10 cellular contexts compared by ENCODE assay signal in the genomic region with DNA sequence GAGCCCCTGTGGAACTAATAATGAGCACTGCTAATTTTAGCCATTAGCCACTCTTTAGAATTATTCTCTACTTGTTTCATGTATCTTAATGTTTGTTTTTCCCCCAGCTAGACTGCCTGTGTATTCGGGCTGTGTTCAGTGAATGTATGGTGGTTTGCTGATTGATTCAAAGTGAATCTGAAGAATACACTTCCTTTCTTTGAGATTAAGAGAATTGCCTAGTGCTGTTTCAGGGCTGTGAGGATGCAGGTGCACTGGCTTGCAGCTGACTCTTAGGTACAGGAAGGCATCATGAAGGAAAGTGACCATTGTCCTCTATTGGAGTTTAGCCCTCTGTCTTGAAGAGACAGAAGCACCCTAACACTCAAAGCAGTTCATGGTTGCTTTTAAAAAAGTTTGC.
A peak's percentile ranks its signal among the peaks of the same experiment; 100 is the strongest.
DNase-seq lines count a peak whose midpoint lies in the region; ATAC-seq and TF ChIP-seq lines count a peak whose summit lies in the region.
"Had no signal": no experiment of that assay in that cellular context is flagged by ENCODE, and none has a peak within 500 bp of the region (broad histone marks: within the 10 kb centered on the region; RNA-seq: fewer than 3 reads in every experiment).

No MANE protein-coding gene starts in this region.

- H3K79me2 ChIP-seq in DND-41 (ENCODE audit: insufficient read depth, low read length): no peaks in the 10 kb centered on the region

- H2AFZ ChIP-seq in DND-41 (ENCODE audit: low read depth, low read length): no peak overlapping the region

- ATAC-seq in DND-41 (ENCODE audit: insufficient read depth, low read depth): peak; percentile 71
- ATAC-seq in GM19023 (IDR thresholded peaks at IDR 0.05; ENCODE audit: unreplicated experiment): peak; percentile 64
- ATAC-seq in HG02610 (IDR thresholded peaks at IDR 0.05; ENCODE audit: unreplicated experiment): peak; percentile 86
- peak; percentile 83 for ATAC-seq in HG03460 (IDR thresholded peaks at IDR 0.05; ENCODE audit: unreplicated experiment)
- ATAC-seq in CD4-positive, alpha-beta T cell (ENCODE audit: poor library complexity): no peak

- H3K27me3 Mint-ChIP-seq in CD4-positive, alpha-beta T cell: no peaks in the 10 kb centered on the region

- H3K4me1 ChIP-seq in DND-41 (ENCODE audit: insufficient read depth, low read length): peaks cover 13% of the 10 kb centered on the region
- H3K4me1 ChIP-seq: BE2C had no signal

- H3K9me3 ChIP-seq in DND-41 (ENCODE audit: insufficient read depth, low read length, severe bottlenecking): no peaks in the 10 kb centered on the region
- no peaks in the 10 kb centered on the region for H3K9me3 ChIP-seq in CD4-positive, alpha-beta T cell (ENCODE audit: control insufficient read depth, low read length)
- H3K9me3 ChIP-seq: BE2C had no signal

- no peak overlapping the region for H3K27ac Mint-ChIP-seq in CD4-positive, alpha-beta T cell

- peaks cover 60% of the 10 kb centered on the region for H3K4me1 Mint-ChIP-seq in CD4-positive, alpha-beta T cell (ENCODE audit: low read depth)

- H3K27ac ChIP-seq in DND-41 (ENCODE audit: low read length): no peak overlapping the region
- no peak overlapping the region for H3K27ac ChIP-seq in CD4-positive, alpha-beta T cell (ENCODE audit: low read depth, low read length)

- intact Hi-C loops in CD4-positive, alpha-beta T cell (cut with DNase I, micrococcal nuclease): no loop called here

- no peak for TF ChIP-seq CTCF in DND-41 (IDR thresholded peaks at IDR 0.05; ENCODE audit: borderline replicate concordance, extremely low read depth, low read length, poor library complexity, severe bottlenecking)
- no peak for TF ChIP-seq CTCF in CD4-positive, alpha-beta T cell (IDR thresholded peaks at IDR 0.05)

- no peaks in the 10 kb centered on the region for H3K27me3 ChIP-seq in DND-41 (ENCODE audit: insufficient read depth, low read length, poor library complexity)
- H3K27me3 ChIP-seq in CD4-positive, alpha-beta T cell (ENCODE audit: control insufficient read depth, insufficient read depth, low read length): no peaks in the 10 kb centered on the region
- H3K27me3 ChIP-seq: BE2C had no signal

- DNase-seq in DND-41 (no peak), D341Med (ENCODE audit: low spot score) (no peak), HCEC 1CT (no peak)
- no peak for DNase-seq in stimulated activated CD4-positive, alpha-beta T cell treated with anti-CD3 and anti-CD28 coated beads, Interleukin-2, amount 100 ng/mL, for 48 hours
- DNase-seq in CD4-positive, alpha-beta T cell: no peak
- DNase-seq: BE2C, KG1 had no signal

- H3K4me3 ChIP-seq in DND-41 (ENCODE audit: low read depth in 1 of 2, low read length in 2 of 2): no peak overlapping the region

- no peak overlapping the region for H3K4me2 ChIP-seq in DND-41 (ENCODE audit: insufficient read depth, low read length)

- POLR2A ChIA-PET in CD4-positive, alpha-beta T cell (lab: Charles Lee): no interaction called here

- H3K4me3 Mint-ChIP-seq in CD4-positive, alpha-beta T cell: no peak overlapping the region

- CTCF ChIA-PET in CD4-positive, alpha-beta T cell (lab: Charles Lee): no interaction called here

- peaks cover 2% of the 10 kb centered on the region for H3K36me3 Mint-ChIP-seq in CD4-positive, alpha-beta T cell (ENCODE audit: low read depth)

- H4K20me1 ChIP-seq in DND-41 (ENCODE audit: insufficient read depth, low read length): peaks cover 6% of the 10 kb centered on the region; the same call in 1 of the 2 replicates

- H3K9ac ChIP-seq in DND-41 (ENCODE audit: low read depth, low read length): no peak overlapping the region

- H3K36me3 ChIP-seq in DND-41 (ENCODE audit: insufficient read depth, low read length): no peaks in the 10 kb centered on the region
- H3K36me3 ChIP-seq: BE2C had no signal

- no peaks in the 10 kb centered on the region for H3K9me3 Mint-ChIP-seq in CD4-positive, alpha-beta T cell
